Comparison of ENCODE assay signal across 9 cellular contexts in the genomic region with DNA sequence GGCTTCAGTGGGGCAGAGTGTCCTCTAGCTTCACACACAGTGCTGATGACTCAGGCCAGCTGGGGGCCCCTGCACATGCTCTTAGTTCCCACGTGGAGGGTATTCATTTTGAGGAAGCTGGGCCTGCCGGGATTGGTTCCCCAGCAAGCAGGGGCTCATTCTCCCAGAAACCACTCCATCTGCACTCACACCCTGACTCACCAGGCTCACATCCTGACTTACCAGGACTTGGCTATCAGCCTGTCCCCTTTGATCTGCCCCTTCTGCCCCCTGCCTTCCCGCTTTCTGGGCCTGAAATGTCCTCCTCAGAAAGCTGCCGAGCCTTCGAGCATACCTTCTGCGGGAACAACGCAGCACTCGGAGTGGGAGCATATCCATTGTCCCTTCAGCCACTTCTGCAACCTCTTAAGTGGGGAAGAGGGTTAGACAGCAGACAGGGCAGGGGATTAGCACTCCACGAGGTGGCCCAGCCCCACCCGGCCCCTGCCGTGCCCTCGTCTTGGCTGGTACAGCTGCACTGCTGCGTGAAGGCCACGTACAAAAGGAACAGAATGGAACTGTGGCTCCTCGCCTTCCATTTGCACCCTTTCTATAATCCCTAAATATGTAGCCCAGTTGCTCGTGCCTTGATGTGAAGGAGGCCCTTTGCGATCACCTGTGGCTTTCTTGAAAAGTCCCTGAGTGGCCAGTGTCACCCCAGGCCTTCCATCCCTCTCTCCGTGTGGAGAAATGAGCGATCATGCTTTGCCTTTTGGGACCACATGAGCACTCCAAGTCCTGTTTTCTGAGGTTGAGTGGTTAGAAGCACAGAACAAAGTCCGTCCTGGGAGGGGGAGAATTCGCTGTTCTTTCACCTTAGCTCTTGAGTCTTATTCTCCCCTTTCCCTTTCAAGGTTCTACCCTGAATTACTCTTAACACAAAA. TPM values are rescaled to one million over a fixed set of nuclear protein-coding genes. Genes with fewer than 3 reads are reported as not detected.
DNase-seq lines count a peak whose midpoint lies in the region; ATAC-seq and TF ChIP-seq lines count a peak whose summit lies in the region.
"Had no signal": no experiment of that assay in that cellular context is flagged by ENCODE, and none has a peak within 500 bp of the region (broad histone marks: within the 10 kb centered on the region; RNA-seq: fewer than 3 reads in every experiment).

No MANE protein-coding gene starts in this region.

- peak overlapping the region; percentile 42 for H3K14ac ChIP-seq in IMR-90 (replicated peaks; ENCODE audit: low read depth, low read length)

- peak overlapping the region; percentile 23 to 32; a peak in 1 of 4 replicates for H4K8ac ChIP-seq in IMR-90 (ENCODE audit: low read depth in 2 of 2, low read length in 2 of 2)

- H3K4me3 ChIP-seq in IMR-90 (ENCODE audit: insufficient read depth, low read depth, low read length) (no peak overlapping the region), iPS-20b (ENCODE audit: low read length) (no peak overlapping the region)
- H3K4me3 ChIP-seq: cardiac muscle cell had no signal

- H4K91ac ChIP-seq in IMR-90 (ENCODE audit: insufficient read depth, low read depth, low read length): peak overlapping the region; percentile 12; the same call in 1 of the 2 replicates

- no peak for TF ChIP-seq CTCF in IMR-90 (conservative IDR thresholded peaks at IDR 0.05; ENCODE audit: low read depth, low read length)

- H2BK5ac ChIP-seq in IMR-90 (ENCODE audit: low read depth, low read length, poor library complexity, severe bottlenecking): no peak overlapping the region

- CTCF ChIA-PET in IMR-90 (lab: Yijun Ruan, JAX): no interaction called here

- TF ChIP-seq RAD21 in IMR-90 (IDR thresholded peaks at IDR 0.05; ENCODE audit: low read length): no peak

- H3K27me3 ChIP-seq in IMR-90 (ENCODE audit: control insufficient read depth, insufficient read depth, low read length) (no peaks in the 10 kb centered on the region), iPS-20b (ENCODE audit: insufficient read depth, low read length) (0 out of 2 replicates have a peak, but pooled peaks cover 3% of the 10 kb centered on the region)
- H3K27me3 ChIP-seq: cardiac muscle cell had no signal

- ATAC-seq in IMR-90 (ENCODE audit: low read depth) (no peak; the same call in 1 of the 2 replicates), HG03521 (IDR thresholded peaks at IDR 0.05; ENCODE audit: unreplicated experiment) (no peak), GM18498 (IDR thresholded peaks at IDR 0.05; ENCODE audit: unreplicated experiment) (no peak)

- peaks cover 17% of the 10 kb centered on the region for H3K4me1 ChIP-seq in IMR-90 (ENCODE audit: control insufficient read depth, insufficient read depth, low read length)
- peaks cover 22% of the 10 kb centered on the region for H3K4me1 ChIP-seq in iPS-20b (ENCODE audit: insufficient read depth, low read length)

- no peak overlapping the region for H3K27ac ChIP-seq in IMR-90 (ENCODE audit: insufficient read depth, low read length)
- no peak overlapping the region for H3K27ac ChIP-seq in iPS-20b (ENCODE audit: low read length)
- peak overlapping the region; percentile 80 for H3K27ac ChIP-seq in substantia nigra (ENCODE audit: low read depth, low read length, poor library complexity, severe bottlenecking)
- H3K27ac ChIP-seq: cardiac muscle cell had no signal

- H3K9ac ChIP-seq in IMR-90 (ENCODE audit: low read depth, low read length): no peak overlapping the region
- peak overlapping the region; percentile 65 for H3K9ac ChIP-seq in iPS-20b (ENCODE audit: low read depth, low read length)

- H2AFZ ChIP-seq in IMR-90 (replicated peaks; ENCODE audit: low read length, poor library complexity): peak overlapping the region; percentile 93

- 0 out of 2 replicates have a peak overlapping the region, but pooled peaks have one; percentile 8 for H3K18ac ChIP-seq in IMR-90 (ENCODE audit: low read depth, low read length)

- H3K23ac ChIP-seq in IMR-90 (ENCODE audit: low read depth, low read length): peak overlapping the region; percentile 4; the same call in 1 of the 2 replicates

- WGBS in IMR-90 (ENCODE audit: extremely low coverage in 2 of 2, insufficient read length in 1 of 2), 2 experiments: 72% methylated on average over 7 of the region's 21 CpGs; no CpG with 5 or more reads in 1 of the 2 experiments

- peaks cover 19% of the 10 kb centered on the region; the same call in 1 of the 2 replicates for H3K9me1 ChIP-seq in IMR-90 (ENCODE audit: insufficient read depth, low read length)

- H3K4me2 ChIP-seq in IMR-90 (ENCODE audit: low read depth, low read length): no peak overlapping the region

- intact Hi-C loops in IMR-90 (cut with micrococcal nuclease): no loop called here

- peak overlapping the region; percentile 80 for H2AK5ac ChIP-seq in IMR-90 (ENCODE audit: low read depth, low read length)

- in situ Hi-C loops in IMR-90 (cut with MboI; ENCODE audit: low sequenced_read_pairs): no loop called here

- H4K20me1 ChIP-seq in IMR-90 (ENCODE audit: insufficient read depth, low read length): no peaks in the 10 kb centered on the region; the same call in 1 of the 2 replicates

- peak overlapping the region; percentile 71 for H2BK120ac ChIP-seq in IMR-90 (ENCODE audit: low read depth, low read length)

- H4K5ac ChIP-seq in IMR-90 (ENCODE audit: low read depth, low read length): no peak overlapping the region

- POLR2A ChIA-PET in IMR-90 (lab: Charles Lee; ENCODE audit: unreplicated experiment): no interaction called here

- H3K4ac ChIP-seq in IMR-90 (ENCODE audit: low read depth, low read length): peak overlapping the region; percentile 72; the same call in 1 of the 2 replicates

- peaks cover 0 to 23% of the 10 kb centered on the region in 2 experiments; a peak in 2 of 4 replicates for H3K79me1 ChIP-seq in IMR-90 (ENCODE audit: low read depth in 1 of 2, low read length in 2 of 2)

- H2AK9ac ChIP-seq in IMR-90 (replicated peaks; ENCODE audit: low read depth, low read length, poor library complexity): peak overlapping the region; percentile 88

- H3K56ac ChIP-seq in IMR-90 (ENCODE audit: extremely low read depth, insufficient read depth, low read length): no peak overlapping the region

- peak overlapping the region; percentile 55; the same call in 1 of the 3 replicates for H2BK15ac ChIP-seq in IMR-90 (ENCODE audit: low read depth, low read length)

- H3K9me3 ChIP-seq in IMR-90 (ENCODE audit: control insufficient read depth, insufficient read depth, low read length): no peaks in the 10 kb centered on the region
- no peaks in the 10 kb centered on the region for H3K9me3 ChIP-seq in iPS-20b (ENCODE audit: insufficient read depth, low read depth, low read length)

- no TSS peak for BruUV-seq in IMR-90 (replicated peaks; lab: Mats Ljungman, UMichigan)

- dilution Hi-C loops in IMR-90 (cut with HindIII; ENCODE audit: low sequenced_read_pairs, unreplicated experiment): no loop called here

- DNase-seq in IMR-90 (peak; percentile 68), UCSD-AML1 (lab: John Stamatoyannopoulos, UW; ENCODE audit: unreplicated experiment) (peak; percentile 29), substantia nigra (lab: John Stamatoyannopoulos, UW) (peak in 7 of 49 donors; percentile 33 to 51 (median 43))
- DNase-seq in activated effector memory CD4-positive, alpha-beta T cell treated with Interleukin-2 at 50 U/mL for 16 hours: no peak
- no peak for DNase-seq in activated CD4-positive, CD25-positive, alpha-beta regulatory T cell treated with anti-CD3 and anti-CD28 coated beads, Interleukin-2, amount 50 U/mL, for 72 hours

- H2BK20ac ChIP-seq in IMR-90 (ENCODE audit: low read depth, low read length): no peak overlapping the region

- no peak for TF ChIP-seq POLR2A in IMR-90 (IDR thresholded peaks at IDR 0.05; ENCODE audit: low read depth, low read length)

- H3K36me3 ChIP-seq in IMR-90 (ENCODE audit: control insufficient read depth, insufficient read depth, low read length) (peaks cover 1% of the 10 kb centered on the region; the same call in 1 of the 2 replicates), iPS-20b (ENCODE audit: insufficient read depth, low read depth, low read length) (no peaks in the 10 kb centered on the region; the same call in 1 of the 2 replicates)
- H3K36me3 ChIP-seq: cardiac muscle cell had no signal

TF ChIP-seq in IMR-90, 13 proteins besides CTCF, POLR2A, EP300 and RAD21:
- TF ChIP-seq BHLHE40 (IDR thresholded peaks at IDR 0.05; ENCODE audit: low read depth, low read length) (peak; percentile 49), CHD1 (IDR thresholded peaks at IDR 0.05; ENCODE audit: low read depth, low read length) (no peak)
- TF ChIP-seq, protein P1, sequence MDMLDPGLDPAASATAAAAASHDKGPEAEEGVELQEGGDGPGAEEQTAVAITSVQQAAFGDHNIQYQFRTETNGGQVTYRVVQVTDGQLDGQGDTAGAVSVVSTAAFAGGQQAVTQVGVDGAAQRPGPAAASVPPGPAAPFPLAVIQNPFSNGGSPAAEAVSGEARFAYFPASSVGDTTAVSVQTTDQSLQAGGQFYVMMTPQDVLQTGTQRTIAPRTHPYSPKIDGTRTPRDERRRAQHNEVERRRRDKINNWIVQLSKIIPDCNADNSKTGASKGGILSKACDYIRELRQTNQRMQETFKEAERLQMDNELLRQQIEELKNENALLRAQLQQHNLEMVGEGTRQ (IDR thresholded peaks at IDR 0.05; ENCODE audit: low read depth, low read length): peak; percentile 54; the same call in 1 of the 2 replicates

RNA-seq across cellular contexts. Expression of a gene that starts 26.1 kb away (rescaled TPM):
- total RNA-seq in IMR-90 (2012; rRNA removed): 2.0 and 2.5 TPM in 2 replicates
- polyA plus RNA-seq in IMR-90 (2012; rRNA removed): 10.4 and 13.2 TPM in 2 replicates
- 7.7 and 13.8 TPM in 2 replicates for polyA plus RNA-seq in IMR-90 (2012; cell fraction: cytosol; rRNA removed)
- 58.1 and 63.1 TPM in 2 replicates for polyA plus RNA-seq in IMR-90 (2012; cell fraction: nucleus; rRNA removed; ENCODE audit: low replicate concordance)

Comparison
In these comparisons a context has a peak if more than half of its experiments do, and no peak if none do; other contexts are left out.
1. DNase-seq: peak in IMR-90 (single experiment) and UCSD-AML1 (single experiment); none in activated effector memory CD4-positive, alpha-beta T cell treated with Interleukin-2 at 50 U/mL for 16 hours (single experiment) and activated CD4-positive, CD25-positive, alpha-beta regulatory T cell treated with anti-CD3 and anti-CD28 coated beads, Interleukin-2, amount 50 U/mL, for 72 hours (single experiment).